16 cellular contexts compared by ENCODE assay signal in the genomic region with DNA sequence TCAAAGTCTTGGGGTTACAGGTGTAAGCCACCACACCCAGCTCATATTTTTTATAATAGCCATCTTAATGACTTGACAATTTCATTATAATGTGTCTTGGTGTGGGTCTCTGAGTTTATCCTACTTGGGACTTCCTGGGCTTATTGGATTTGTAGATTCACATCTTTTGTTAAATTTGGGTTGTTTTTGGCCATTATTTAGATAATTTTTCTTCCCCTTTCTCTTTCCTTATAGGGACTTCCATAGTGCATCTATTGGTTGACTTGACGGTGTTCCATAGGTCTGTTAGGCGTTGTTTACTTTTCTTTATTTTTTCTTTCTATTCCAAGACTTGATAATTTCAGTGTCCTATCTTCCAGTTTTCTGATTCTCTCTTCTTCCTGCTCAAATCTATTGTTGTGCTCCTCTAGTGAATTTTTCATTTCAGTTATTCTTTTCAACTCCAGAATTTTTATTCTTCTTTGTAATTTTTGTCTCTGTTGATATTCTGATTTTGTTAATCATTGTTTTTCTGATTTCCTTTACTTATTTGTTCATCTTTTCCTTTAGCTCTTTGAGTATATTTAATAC. TPM values are rescaled to one million over a fixed set of nuclear protein-coding genes. Genes with fewer than 3 reads are reported as not detected.
A peak's percentile ranks its signal among the peaks of the same experiment; 100 is the strongest.
DNase-seq lines count a peak whose midpoint lies in the region; ATAC-seq, FAIRE-seq and TF ChIP-seq lines count a peak whose summit lies in the region.
"Had no signal": no experiment of that assay in that cellular context is flagged by ENCODE, and none has a peak within 500 bp of the region (broad histone marks: within the 10 kb centered on the region; RNA-seq: fewer than 3 reads in every experiment).

No MANE protein-coding gene starts in this region.

- no peak for TF ChIP-seq POLR2A in HCT116 (IDR thresholded peaks at IDR 0.05; ENCODE audit: borderline replicate concordance, extremely low read depth, insufficient read depth, insufficient read length)
- no peak for TF ChIP-seq POLR2A in K562 (conservative IDR thresholded peaks at IDR 0.05)

- H3K36me3 ChIP-seq in HCT116 (ENCODE audit: control insufficient read depth in 1 of 2, insufficient read depth in 2 of 2, low read length in 2 of 2) (peaks cover 11 to 59% of the 10 kb centered on the region in 2 experiments), K562 (ENCODE audit: control insufficient read depth, insufficient read depth, low read length) (peaks cover 66% of the 10 kb centered on the region)

- H3K27ac ChIP-seq in HCT116 (ENCODE audit: low read depth, low read length) (no peak overlapping the region), K562 (ENCODE audit: extremely low read depth, low read depth, low read length) (no peak overlapping the region)
- H3K27ac ChIP-seq: 22Rv1, BLaER1, GM23248 had no signal

- peaks cover 0 to 4% of the 10 kb centered on the region in 2 experiments; a peak in 1 of 4 replicates for H3K9me3 ChIP-seq in HCT116 (ENCODE audit: control insufficient read depth in 1 of 2, insufficient read depth in 1 of 2, low read depth in 1 of 2, low read length in 2 of 2)
- H3K9me3 ChIP-seq in K562 (replicated peaks; ENCODE audit: control insufficient read depth, insufficient read depth, low read depth, low read length): peaks cover 18% of the 10 kb centered on the region
- H3K9me3 ChIP-seq: Caco-2 had no signal

- H3K4me3 ChIP-seq in HCT116 (replicated peaks in 1 of 2; ENCODE audit: low read depth in 1 of 2, low read length in 2 of 2) (no peak overlapping the region), K562 (no peak overlapping the region)
- H3K4me3 ChIP-seq: BLaER1, GM23248 had no signal

- no peak for TF ChIP-seq CTCF in HCT116 (IDR thresholded peaks at IDR 0.05 in 2 of 3, conservative IDR thresholded peaks at IDR 0.05 in 1 of 3; ENCODE audit: borderline replicate concordance in 1 of 3, insufficient read depth in 1 of 3, low read depth in 2 of 3, low read length in 2 of 3)
- no peak for TF ChIP-seq CTCF in K562 (IDR thresholded peaks at IDR 0.05 in 2 of 3, conservative IDR thresholded peaks at IDR 0.05 in 1 of 3; ENCODE audit: insufficient read depth in 2 of 3, low read depth in 1 of 3, low read length in 3 of 3)

- intact Hi-C loops in HCT116 (cut with micrococcal nuclease): no loop called here
- intact Hi-C loops in K562 (cut with micrococcal nuclease): no loop called here

- H3K79me2 ChIP-seq in HCT116 (ENCODE audit: insufficient read depth, low read length) (no peaks in the 10 kb centered on the region), K562 (ENCODE audit: control insufficient read depth, insufficient read depth, low read length) (no peaks in the 10 kb centered on the region)

- H2AFZ ChIP-seq in HCT116 (ENCODE audit: low read depth, low read length, poor library complexity, severe bottlenecking): no peak overlapping the region
- H2AFZ ChIP-seq in K562 (ENCODE audit: low read depth, low read length): no peak overlapping the region
- H2AFZ ChIP-seq: GM23248 had no signal

- H3K9ac ChIP-seq in HCT116 (ENCODE audit: low read length): no peak overlapping the region
- no peak overlapping the region for H3K9ac ChIP-seq in K562 (ENCODE audit: insufficient read depth in 1 of 2, low read depth in 2 of 2, low read length in 2 of 2)
- H3K9ac ChIP-seq: BLaER1, GM23248 had no signal

- peaks cover 0 to under 1% of the 10 kb centered on the region in 2 experiments; a peak in 1 of 4 replicates for H3K4me1 ChIP-seq in HCT116 (ENCODE audit: control insufficient read depth in 1 of 2, insufficient read depth in 2 of 2, low read length in 2 of 2)
- peaks cover 7 to 9% of the 10 kb centered on the region in 2 experiments; a peak in 4 of 5 replicates for H3K4me1 ChIP-seq in K562 (replicated peaks in 1 of 2; ENCODE audit: control insufficient read depth in 2 of 2, insufficient read depth in 2 of 2, low read length in 2 of 2)
- H3K4me1 ChIP-seq: BLaER1 had no signal

- peaks cover 2% of the 10 kb centered on the region for H3K9me3 Mint-ChIP-seq in stimulated activated effector memory CD8-positive, alpha-beta T cell treated with anti-CD3 and anti-CD28 coated beads, Interleukin-12 subunit alpha, Interleukin-12 subunit beta, amount 100 ng/mL, for 72 hours

- ATAC-seq in HCT116 (no peak), K562 (no peak), GM21737 (IDR thresholded peaks at IDR 0.05; ENCODE audit: unreplicated experiment) (no peak)
- ATAC-seq in stimulated activated effector memory CD8-positive, alpha-beta T cell treated with anti-CD3 and anti-CD28 coated beads, Interleukin-12 subunit alpha, Interleukin-12 subunit beta, amount 100 ng/mL, for 72 hours: no peak

- H3K27me3 ChIP-seq in HCT116 (ENCODE audit: insufficient read depth, low read length): no peaks in the 10 kb centered on the region
- H3K27me3 ChIP-seq in K562 (ENCODE audit: control insufficient read depth in 2 of 2, insufficient read depth in 2 of 2, low read length in 2 of 2): no peaks in the 10 kb centered on the region
- H3K27me3 ChIP-seq: BLaER1 had no signal

- in situ Hi-C loops in K562 (cut with MboI): no loop called here

- CTCF ChIA-PET in HCT116 (lab: Charles Lee): no interaction called here
- CTCF ChIA-PET in K562 (lab: Yijun Ruan, JAX; ENCODE audit: low intra/inter-chr PET ratio): interaction anchor here (0.7 kb wide), 1 partner anchor 315 kb away, joined by 4 read pairs; no protein-coding TSS in a partner anchor

- DNase-seq in NCI-H2227 (lab: John Stamatoyannopoulos, UW; ENCODE audit: unreplicated experiment) (peak; percentile 18), NCI-H2227 treated with DMSO at 0.1 percent for 48 hours (lab: John Stamatoyannopoulos, UW) (no peak), HCT116 (ENCODE audit: low read depth, low spot score) (no peak), K562 (ENCODE audit: extremely low read depth in 1 of 4, low spot score in 3 of 4) (no peak), NCI-H2196 treated with DMSO at 0.1 percent for 48 hours (lab: John Stamatoyannopoulos, UW; ENCODE audit: unreplicated experiment) (no peak)
- no peak for DNase-seq in stimulated activated effector memory CD8-positive, alpha-beta T cell treated with anti-CD3 and anti-CD28 coated beads, Interleukin-12 subunit alpha, Interleukin-12 subunit beta, amount 100 ng/mL, for 72 hours (ENCODE audit: low spot score in 2 of 2)
- DNase-seq: AML-193; Caco-2; CD8-positive, alpha-beta memory T cell; DMS53; GM23248 had no signal

- H4K20me1 ChIP-seq in HCT116 (ENCODE audit: insufficient read depth) (no peaks in the 10 kb centered on the region), K562 (replicated peaks; ENCODE audit: control insufficient read depth, insufficient read depth, low read length) (no peaks in the 10 kb centered on the region)
- H4K20me1 ChIP-seq: BLaER1 had no signal

- H3K9me1 ChIP-seq in K562 (ENCODE audit: control insufficient read depth, insufficient read depth, low read length): no peaks in the 10 kb centered on the region

- BruUV-seq in HCT116 (replicated peaks; lab: Mats Ljungman, UMichigan): no TSS peak
- BruUV-seq in K562 (replicated peaks; lab: Mats Ljungman, UMichigan): no TSS peak

- H3K4me2 ChIP-seq in HCT116 (ENCODE audit: low read length) (no peak overlapping the region), K562 (ENCODE audit: insufficient read depth, low read length) (no peak overlapping the region)
- H3K4me2 ChIP-seq: BLaER1 had no signal

- POLR2A ChIA-PET in HCT116 (lab: Charles Lee) (no interaction called here), K562 (lab: Yijun Ruan, JAX) (no interaction called here)

- TF ChIP-seq RAD21 in HCT116 (IDR thresholded peaks at IDR 0.05; ENCODE audit: low read depth): no peak
- TF ChIP-seq RAD21 in K562 (CRISPR knock-in tag; conservative IDR thresholded peaks at IDR 0.05 in 1 of 2, IDR thresholded peaks at IDR 0.05 in 1 of 2): no peak

- TF ChIP-seq EP300 in K562 (IDR thresholded peaks at IDR 0.05; ENCODE audit: low read length): no peak

- peak overlapping the region; percentile 26 for H3K27ac Mint-ChIP-seq in stimulated activated effector memory CD8-positive, alpha-beta T cell treated with anti-CD3 and anti-CD28 coated beads, Interleukin-12 subunit alpha, Interleukin-12 subunit beta, amount 100 ng/mL, for 72 hours
- H3K27ac Mint-ChIP-seq: CD8-positive, alpha-beta memory T cell had no signal

- WGBS in K562 (ENCODE audit: insufficient coverage, low coverage, missing lambda C conversion rate): 94% methylated on average over 2 of the region's 2 CpGs

- FAIRE-seq in K562 (lab: Jason Lieb, UNC): no peak
- FAIRE-seq: GM18507, H54 had no signal

- peaks cover 58% of the 10 kb centered on the region for H3K36me3 Mint-ChIP-seq in stimulated activated effector memory CD8-positive, alpha-beta T cell treated with anti-CD3 and anti-CD28 coated beads, Interleukin-12 subunit alpha, Interleukin-12 subunit beta, amount 100 ng/mL, for 72 hours

- H3K9me2 ChIP-seq in HCT116 (ENCODE audit: insufficient read depth): no peaks in the 10 kb centered on the region

- RAD21 ChIA-PET in HCT116 (lab: Charles Lee; ENCODE audit: low non-redundant PET in 1 of 2, low total read pairs in 2 of 2, uncharacterized antibody in 2 of 2, unreplicated experiment in 2 of 2): no interaction called here

- H3K4me3 Mint-ChIP-seq in stimulated activated effector memory CD8-positive, alpha-beta T cell treated with anti-CD3 and anti-CD28 coated beads, Interleukin-12 subunit alpha, Interleukin-12 subunit beta, amount 100 ng/mL, for 72 hours: no peak overlapping the region
- H3K4me3 Mint-ChIP-seq: CD8-positive, alpha-beta memory T cell had no signal

- H3K4me1 Mint-ChIP-seq in stimulated activated effector memory CD8-positive, alpha-beta T cell treated with anti-CD3 and anti-CD28 coated beads, Interleukin-12 subunit alpha, Interleukin-12 subunit beta, amount 100 ng/mL, for 72 hours: no peaks in the 10 kb centered on the region
- H3K4me1 Mint-ChIP-seq: CD8-positive, alpha-beta memory T cell had no signal

RNA-seq across cellular contexts. Expression of a gene that starts 45.6 kb away (rescaled TPM):
- total RNA-seq in HCT116 (2021; ENCODE audit: unreplicated experiment) (134 TPM), K562 (2014; rRNA removed) (118 and 134 TPM in 2 replicates), K562 (2014; rRNA removed; fragmentation: Illumina TruSeq; extraction: Trizol) (194 and 206 TPM in 2 replicates), K562 (2015; rRNA removed; fragmentation: Illumina TruSeq; extraction: Trizol) (156 and 163 TPM in 2 replicates), K562 (2021) (162 and 163 TPM in 2 replicates)
- 58.7 and 88.3 TPM in 2 replicates for polyA plus RNA-seq in HCT116 (2012)
- 108 and 123 TPM in 2 replicates for total RNA-seq in K562 (2011; cell fraction: chromatin; rRNA removed; ENCODE audit: low replicate concordance)
- total RNA-seq in K562 (2011; cell fraction: nucleolus; rRNA removed): 37.5 and 43.2 TPM in 2 replicates
- 55.1 and 58.4 TPM in 2 replicates for total RNA-seq in K562 (2011; cell fraction: nucleoplasm; rRNA removed)
- polyA plus RNA-seq in K562 (2011; rRNA removed) (174 and 202 TPM in 2 replicates), K562 (2014; fragmentation: Illumina TruSeq; extraction: Trizol) (142 and 178 TPM in 2 replicates), K562 (2014; fragmentation: Nextera tagmentation; extraction: Ambion mirVana) (100 to 1,000 TPM; 154 to 270 TPM), K562 (2014; rRNA removed) (106 and 113 TPM in 2 replicates)
- polyA plus RNA-seq in K562 (2011; cell fraction: cytosol; rRNA removed): 113 and 123 TPM in 2 replicates
- polyA plus RNA-seq in K562 (2011; cell fraction: nucleus; rRNA removed): 70.4 and 85.8 TPM in 2 replicates
- polyA plus RNA-seq in K562 (2012): 137 and 156 TPM in 2 replicates
- polyA minus RNA-seq in K562 (2011; rRNA and poly(A)+ RNA removed): 346 and 409 TPM in 2 replicates
- 125 and 151 TPM in 2 replicates for polyA minus RNA-seq in K562 (2011; cell fraction: cytosol; rRNA and poly(A)+ RNA removed)
- 39.0 and 62.2 TPM in 2 replicates for polyA minus RNA-seq in K562 (2011; cell fraction: nucleus; rRNA and poly(A)+ RNA removed)
